In genomic region chrX:74421181-74422028, GRCh38 we compare ENCODE assay signal across 1 cellular context.
TF ChIP-seq lines count a peak whose summit lies in the region.

Gene SLC16A2 (plus strand): TSS chrX:74421493. CDS start chrX:74421638, 145 bp downstream.

TF ChIP-seq in GM23338, 12 proteins besides CTCF, POLR2A, EP300 and RAD21 (continued from another document):
- TF ChIP-seq ZNF462 (CRISPR knock-in tag; IDR thresholded peaks at IDR 0.05) (no peak), JUNB (IDR thresholded peaks at IDR 0.05; ENCODE audit: unreplicated experiment) (no peak), EZH2 (IDR thresholded peaks at IDR 0.05; ENCODE audit: low read depth, unreplicated experiment) (no peak), CREB1 (CRISPR knock-in tag; IDR thresholded peaks at IDR 0.05; ENCODE audit: low read depth) (no peak), EZH2phosphoT487 (IDR thresholded peaks at IDR 0.05; ENCODE audit: unreplicated experiment) (no peak), STAT1 (IDR thresholded peaks at IDR 0.05; ENCODE audit: unreplicated experiment) (no peak), NANOG (IDR thresholded peaks at IDR 0.05; ENCODE audit: borderline replicate concordance) (no peak)
